1 cellular context compared by ENCODE assay signal in the genomic region with DNA sequence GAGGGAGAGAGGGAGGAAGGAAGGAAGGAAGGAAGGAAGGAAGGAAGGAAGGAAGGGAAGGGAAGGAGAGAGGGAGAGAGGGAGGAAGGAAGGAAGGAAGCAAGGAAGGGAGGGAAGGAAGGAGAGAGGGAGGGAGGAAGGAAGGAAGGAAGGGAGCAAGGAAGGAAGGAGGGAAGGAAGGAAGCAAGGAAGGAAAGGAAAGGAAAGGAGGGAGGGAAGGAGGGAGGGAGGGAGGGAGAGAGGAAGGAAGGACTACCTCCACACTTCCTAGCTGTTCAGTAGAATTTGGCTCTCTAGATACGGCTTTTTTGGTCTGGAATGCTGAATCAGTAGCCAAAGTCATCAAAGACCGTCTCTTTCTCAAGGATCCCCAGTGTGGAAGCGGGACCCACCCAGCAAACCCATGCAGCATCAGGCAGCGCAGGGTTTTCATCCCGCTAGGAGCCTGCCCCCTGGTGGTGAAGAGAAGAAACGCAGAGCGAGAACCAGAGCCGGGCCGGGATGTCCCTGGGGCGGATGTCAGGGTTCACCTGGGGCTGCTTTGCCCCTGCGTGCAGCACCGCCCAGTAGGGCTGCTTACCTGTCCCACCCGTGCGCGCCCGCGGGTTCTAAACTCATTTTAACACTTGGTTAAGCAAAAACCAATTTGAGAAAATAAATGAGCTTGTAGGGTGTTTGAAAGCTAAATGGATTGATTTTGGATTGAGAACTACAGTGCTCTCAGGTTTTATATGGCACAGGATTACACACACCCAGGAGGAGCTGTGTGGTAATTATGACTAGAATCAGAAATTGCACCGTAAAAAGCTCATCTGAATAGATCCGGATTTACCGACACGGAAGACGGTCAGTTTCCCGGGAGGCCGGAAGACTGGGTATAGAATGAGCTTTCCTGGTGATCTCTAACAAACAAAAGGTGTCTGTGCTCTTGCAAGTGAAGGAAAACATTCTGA.
TF ChIP-seq lines count a peak whose summit lies in the region.

No MANE protein-coding gene starts in this region.

TF ChIP-seq in GM23338, 12 proteins besides CTCF, POLR2A, EP300 and RAD21 (continued from another document):
- no peak for TF ChIP-seq REST (IDR thresholded peaks at IDR 0.05; ENCODE audit: unreplicated experiment)
